Comparison of ENCODE assay signal across 18 cellular contexts in genomic region chr1:161364332-161364731, GRCh38. TPM values are rescaled to one million over a fixed set of nuclear protein-coding genes. Genes with fewer than 3 reads are reported as not detected.
DNase-seq lines count a peak whose midpoint lies in the region; ATAC-seq and TF ChIP-seq lines count a peak whose summit lies in the region.
"Had no signal": no experiment of that assay in that cellular context is flagged by ENCODE, and none has a peak within 500 bp of the region (broad histone marks: within the 10 kb centered on the region; RNA-seq: fewer than 3 reads in every experiment).

No MANE protein-coding gene starts in this region.

- no peaks in the 10 kb centered on the region for H3K9me3 ChIP-seq in GM23248 (ENCODE audit: low read depth)
- H3K9me3 ChIP-seq in endodermal cell (ENCODE audit: control insufficient read depth, low read length): no peaks in the 10 kb centered on the region
- H3K9me3 ChIP-seq in smooth muscle cell (replicated peaks; ENCODE audit: low read depth): no peaks in the 10 kb centered on the region
- H3K9me3 ChIP-seq: MG63 had no signal

- peaks cover 24% of the 10 kb centered on the region for H3K4me1 Mint-ChIP-seq in activated T-cell treated with anti-CD3 and anti-CD28 coated beads, Interleukin-2, amount 50 U/mL, for 72 hours (ENCODE audit: low read depth)
- H3K4me1 Mint-ChIP-seq in activated T-cell treated with anti-CD3 and anti-CD28 coated beads, Interleukin-2, amount 50 U/mL, for 4 hours (ENCODE audit: low read depth): peaks cover 17% of the 10 kb centered on the region
- peaks cover 56% of the 10 kb centered on the region for H3K4me1 Mint-ChIP-seq in endodermal cell
- H3K4me1 Mint-ChIP-seq in stimulated activated naive CD8-positive, alpha-beta T cell treated with anti-CD3 and anti-CD28 coated beads, Interleukin-15, Interleukin-2, amounts not matched to agents 100 ng/mL and 50 ng/mL, for 24 hours (ENCODE audit: low read depth): peaks cover 36% of the 10 kb centered on the region

- H3K27ac ChIP-seq in GM23248 (no peak overlapping the region), endodermal cell (ENCODE audit: low read depth, low read length) (no peak overlapping the region), smooth muscle cell (ENCODE audit: low read depth) (no peak overlapping the region)
- H3K27ac ChIP-seq: PC-9 had no signal

- peaks cover 9% of the 10 kb centered on the region; the same call in 1 of the 2 replicates for H3K36me3 ChIP-seq in GM23248 (ENCODE audit: low read depth)
- H3K36me3 ChIP-seq in endodermal cell (ENCODE audit: control insufficient read depth, insufficient read depth, low read length): peaks cover 40% of the 10 kb centered on the region
- no peaks in the 10 kb centered on the region for H3K36me3 ChIP-seq in smooth muscle cell (ENCODE audit: low read depth)

- H3K9me2 ChIP-seq in GM23248 (ENCODE audit: insufficient read depth): no peaks in the 10 kb centered on the region

- H3K27me3 ChIP-seq in GM23248 (replicated peaks; ENCODE audit: insufficient read depth): no peaks in the 10 kb centered on the region
- H3K27me3 ChIP-seq in endodermal cell (ENCODE audit: control insufficient read depth, insufficient read depth, low read length, poor library complexity, severe bottlenecking): no peaks in the 10 kb centered on the region
- no peaks in the 10 kb centered on the region for H3K27me3 ChIP-seq in smooth muscle cell (ENCODE audit: low read depth)
- H3K27me3 ChIP-seq: MG63 had no signal

- DNase-seq in activated T-cell treated with anti-CD3 and anti-CD28 coated beads, Interleukin-2, amount 50 U/mL, for 72 hours: no peak
- no peak for DNase-seq in activated T-cell treated with anti-CD3 and anti-CD28 coated beads, Interleukin-2, amount 50 U/mL, for 4 hours
- DNase-seq in GM23248 (peak; percentile 21), endodermal cell (no peak), smooth muscle cell (lab: John Stamatoyannopoulos, UW; ENCODE audit: unreplicated experiment) (no peak), nucleus accumbens (lab: John Stamatoyannopoulos, UW) (no peak)
- DNase-seq: AML-193, Calu3, H7, IMR-90, Karpas-422, MG63, NCI-H1092, NCI-H2081 treated with DMSO at 0.1 percent for 48 hours, NCI-H524, PC-9 had no signal

- H3K27me3 Mint-ChIP-seq in activated T-cell treated with anti-CD3 and anti-CD28 coated beads, Interleukin-2, amount 50 U/mL, for 72 hours (ENCODE audit: low read depth): no peaks in the 10 kb centered on the region
- no peaks in the 10 kb centered on the region for H3K27me3 Mint-ChIP-seq in activated T-cell treated with anti-CD3 and anti-CD28 coated beads, Interleukin-2, amount 50 U/mL, for 4 hours (ENCODE audit: low read depth)
- no peaks in the 10 kb centered on the region for H3K27me3 Mint-ChIP-seq in endodermal cell (ENCODE audit: insufficient read depth)
- H3K27me3 Mint-ChIP-seq in stimulated activated naive CD8-positive, alpha-beta T cell treated with anti-CD3 and anti-CD28 coated beads, Interleukin-15, Interleukin-2, amounts not matched to agents 100 ng/mL and 50 ng/mL, for 24 hours: no peaks in the 10 kb centered on the region

- H4K20me1 ChIP-seq in GM23248 (ENCODE audit: insufficient read depth) (no peaks in the 10 kb centered on the region), smooth muscle cell (ENCODE audit: low read depth) (no peaks in the 10 kb centered on the region)

- in situ Hi-C loops in GM23248 (cut with MboI): no loop called here

- peak overlapping the region; percentile 96 for H3K27ac Mint-ChIP-seq in activated T-cell treated with anti-CD3 and anti-CD28 coated beads, Interleukin-2, amount 50 U/mL, for 72 hours
- peak overlapping the region; percentile 79 for H3K27ac Mint-ChIP-seq in endodermal cell
- H3K27ac Mint-ChIP-seq in stimulated activated naive CD8-positive, alpha-beta T cell treated with anti-CD3 and anti-CD28 coated beads, Interleukin-15, Interleukin-2, amounts not matched to agents 100 ng/mL and 50 ng/mL, for 24 hours: peak overlapping the region; percentile 53

- H3K9me3 Mint-ChIP-seq in activated T-cell treated with anti-CD3 and anti-CD28 coated beads, Interleukin-2, amount 50 U/mL, for 72 hours: no peaks in the 10 kb centered on the region
- no peaks in the 10 kb centered on the region for H3K9me3 Mint-ChIP-seq in activated T-cell treated with anti-CD3 and anti-CD28 coated beads, Interleukin-2, amount 50 U/mL, for 4 hours
- no peaks in the 10 kb centered on the region for H3K9me3 Mint-ChIP-seq in endodermal cell
- no peaks in the 10 kb centered on the region for H3K9me3 Mint-ChIP-seq in stimulated activated naive CD8-positive, alpha-beta T cell treated with anti-CD3 and anti-CD28 coated beads, Interleukin-15, Interleukin-2, amounts not matched to agents 100 ng/mL and 50 ng/mL, for 24 hours

- H3F3A ChIP-seq in GM23248 (ENCODE audit: insufficient read depth) (no peaks in the 10 kb centered on the region), smooth muscle cell (ENCODE audit: low read depth) (no peaks in the 10 kb centered on the region)

- peak in 1 of 2 donors; percentile 54 for ATAC-seq in activated T-cell treated with anti-CD3 and anti-CD28 coated beads, Interleukin-2, amount 50 U/mL, for 72 hours (replicated peaks in 1 of 2)
- no peak for ATAC-seq in activated T-cell treated with anti-CD3 and anti-CD28 coated beads, Interleukin-2, amount 50 U/mL, for 4 hours

- TF ChIP-seq CTCF in endodermal cell (conservative IDR thresholded peaks at IDR 0.05) (no peak), smooth muscle cell (IDR thresholded peaks at IDR 0.05; ENCODE audit: borderline replicate concordance, insufficient read depth, poor library complexity, severe bottlenecking) (no peak)

- H2AFZ ChIP-seq in GM23248: no peak overlapping the region
- no peak overlapping the region for H2AFZ ChIP-seq in smooth muscle cell (ENCODE audit: low read depth)
- H2AFZ ChIP-seq: PC-9 had no signal

- H3K4me2 ChIP-seq in GM23248 (ENCODE audit: unreplicated experiment): no peak overlapping the region
- H3K4me2 ChIP-seq in smooth muscle cell: no peak overlapping the region
- H3K4me2 ChIP-seq: PC-9 had no signal

- H3K36me3 Mint-ChIP-seq in activated T-cell treated with anti-CD3 and anti-CD28 coated beads, Interleukin-2, amount 50 U/mL, for 72 hours (ENCODE audit: insufficient read depth in 2 of 2): peaks cover 0 to 8% of the 10 kb centered on the region in 2 donors
- H3K36me3 Mint-ChIP-seq in activated T-cell treated with anti-CD3 and anti-CD28 coated beads, Interleukin-2, amount 50 U/mL, for 4 hours (ENCODE audit: insufficient read depth): peaks cover 26% of the 10 kb centered on the region
- peaks cover 30% of the 10 kb centered on the region for H3K36me3 Mint-ChIP-seq in endodermal cell (ENCODE audit: low read depth)
- peaks cover 61% of the 10 kb centered on the region for H3K36me3 Mint-ChIP-seq in stimulated activated naive CD8-positive, alpha-beta T cell treated with anti-CD3 and anti-CD28 coated beads, Interleukin-15, Interleukin-2, amounts not matched to agents 100 ng/mL and 50 ng/mL, for 24 hours (ENCODE audit: low read depth)

- H3K9ac ChIP-seq in GM23248 (no peak overlapping the region), endodermal cell (ENCODE audit: extremely low read depth, low read length, poor library complexity, severe bottlenecking) (no peak overlapping the region), smooth muscle cell (ENCODE audit: low read depth) (no peak overlapping the region)

- H3K79me2 ChIP-seq in GM23248 (ENCODE audit: insufficient read depth) (peaks cover 5% of the 10 kb centered on the region; the same call in 1 of the 2 replicates), smooth muscle cell (ENCODE audit: low read depth) (no peaks in the 10 kb centered on the region)

- H3K4me1 ChIP-seq in GM23248 (ENCODE audit: insufficient read depth) (no peaks in the 10 kb centered on the region), endodermal cell (ENCODE audit: control insufficient read depth, insufficient read depth, low read length) (peaks cover 18% of the 10 kb centered on the region), smooth muscle cell (ENCODE audit: low read depth) (no peaks in the 10 kb centered on the region)

- H3K4me3 Mint-ChIP-seq in activated T-cell treated with anti-CD3 and anti-CD28 coated beads, Interleukin-2, amount 50 U/mL, for 72 hours: peak overlapping the region in 1 of 2 donors; percentile 61
- no peak overlapping the region for H3K4me3 Mint-ChIP-seq in activated T-cell treated with anti-CD3 and anti-CD28 coated beads, Interleukin-2, amount 50 U/mL, for 4 hours
- no peak overlapping the region for H3K4me3 Mint-ChIP-seq in endodermal cell
- H3K4me3 Mint-ChIP-seq in stimulated activated naive CD8-positive, alpha-beta T cell treated with anti-CD3 and anti-CD28 coated beads, Interleukin-15, Interleukin-2, amounts not matched to agents 100 ng/mL and 50 ng/mL, for 24 hours: no peak overlapping the region

- no peak overlapping the region for H3K4me3 ChIP-seq in GM23248
- H3K4me3 ChIP-seq in endodermal cell (ENCODE audit: low read length): no peak overlapping the region
- H3K4me3 ChIP-seq in smooth muscle cell: no peak overlapping the region
- H3K4me3 ChIP-seq: MG63, PC-9 had no signal

RNA-seq across cellular contexts. Expression of gene CFAP126, which starts 3.3 kb away (rescaled TPM):
- under 1 TPM in 1 of 2 donors, not detected in 1; 0.76 TPM for total RNA-seq in activated T-cell treated with anti-CD3 and anti-CD28 coated beads, Interleukin-2, amount 50 U/mL, for 72 hours
- total RNA-seq in activated T-cell treated with anti-CD3 and anti-CD28 coated beads, Interleukin-2, amount 50 U/mL, for 4 hours: not detected
- total RNA-seq in GM23248 (2014; rRNA removed; shearing (Covaris generic)): not detected in 2 replicates
- polyA plus RNA-seq in GM23248 (2016; fragmentation: Nextera tagmentation; extraction: Ambion mirVana) (not detected in 2 replicates), smooth muscle cell (not detected in 2 replicates)
- total RNA-seq in endodermal cell (1 to 10 TPM in 1 of 2 donors, under 1 TPM in 1; 0.86 to 1.2 TPM), smooth muscle cell (not detected in 2 replicates)
- 0.32 TPM for polyA plus RNA-seq in endodermal cell (2013, experiment 1 of 2)
- polyA plus RNA-seq in endodermal cell (2013, experiment 2 of 2): not detected
- total RNA-seq: Calu3, H7, HT-29, IMR-90 had no signal
- polyA plus RNA-seq: IMR-90 had no signal

RNA-seq across cellular contexts. Expression of gene SDHC, which starts 50.2 kb away (rescaled TPM):
- 100 to 1,000 TPM; 140 to 141 TPM for total RNA-seq in activated T-cell treated with anti-CD3 and anti-CD28 coated beads, Interleukin-2, amount 50 U/mL, for 72 hours
- total RNA-seq in activated T-cell treated with anti-CD3 and anti-CD28 coated beads, Interleukin-2, amount 50 U/mL, for 4 hours: 100 to 1,000 TPM; 179 to 202 (median 186) TPM
- total RNA-seq in GM23248 (2014; rRNA removed; shearing (Covaris generic)): 17.4 and 39.2 TPM in 2 replicates
- 175 and 211 TPM in 2 replicates for polyA plus RNA-seq in GM23248 (2016; fragmentation: Nextera tagmentation; extraction: Ambion mirVana)
- total RNA-seq in endodermal cell: 100 to 1,000 TPM; 270 to 296 TPM
- 206 TPM for polyA plus RNA-seq in endodermal cell (2013, experiment 1 of 2)
- 181 TPM for polyA plus RNA-seq in endodermal cell (2013, experiment 2 of 2)
- total RNA-seq in smooth muscle cell: 153 and 179 TPM in 2 replicates
- polyA plus RNA-seq in smooth muscle cell: 333 and 342 TPM in 2 replicates

RNA-seq across cellular contexts. Expression of gene MPZ, which starts 54.6 kb away (rescaled TPM):
- total RNA-seq in activated T-cell treated with anti-CD3 and anti-CD28 coated beads, Interleukin-2, amount 50 U/mL, for 72 hours: 1 to 10 TPM; 5.5 to 8.5 TPM
- 1 to 10 TPM in 2 of 3 donors, under 1 TPM in 1; 0.83 to 2.0 (median 1.1) TPM for total RNA-seq in activated T-cell treated with anti-CD3 and anti-CD28 coated beads, Interleukin-2, amount 50 U/mL, for 4 hours
- total RNA-seq in GM23248 (2014; rRNA removed; shearing (Covaris generic)): 0.11 TPM in 1 of 2 replicates, not detected in the other
- polyA plus RNA-seq in GM23248 (2016; fragmentation: Nextera tagmentation; extraction: Ambion mirVana): not detected in 2 replicates
- total RNA-seq in endodermal cell: 1 to 10 TPM; 1.7 to 3.3 TPM
- polyA plus RNA-seq in endodermal cell (2013, experiment 1 of 2): 20.3 TPM
- 18.3 TPM for polyA plus RNA-seq in endodermal cell (2013, experiment 2 of 2)
- total RNA-seq in smooth muscle cell: not detected in 2 replicates
- 0.22 TPM in 1 of 2 replicates, not detected in the other for polyA plus RNA-seq in smooth muscle cell
